9 cellular contexts compared by ENCODE assay signal in genomic region chr11:86524603-86525352, GRCh38.
A peak's percentile ranks its signal among the peaks of the same experiment; 100 is the strongest.
DNase-seq lines count a peak whose midpoint lies in the region; ATAC-seq, FAIRE-seq and TF ChIP-seq lines count a peak whose summit lies in the region.
"Had no signal": no experiment of that assay in that cellular context is flagged by ENCODE, and none has a peak within 500 bp of the region (broad histone marks: within the 10 kb centered on the region; RNA-seq: fewer than 3 reads in every experiment).

No MANE protein-coding gene starts in this region.

- CTCF ChIA-PET in PC-9 (lab: Charles Lee), result interaction anchor here (0.7 kb wide), 1 partner anchor 39 kb away, joined by 4 read pairs; no protein-coding TSS in a partner anchor

- TF ChIP-seq CTCF in PC-9 (conservative IDR thresholded peaks at IDR 0.05) (no peak), epithelial cell of esophagus (IDR thresholded peaks at IDR 0.05; ENCODE audit: insufficient read depth, low read depth, low read length, missing control alignments) (no peak), parathyroid adenoma (IDR thresholded peaks at IDR 0.05) (no peak)

- H3K27me3 ChIP-seq in PC-9 (ENCODE audit: insufficient read depth, low read depth) (no peaks in the 10 kb centered on the region), parathyroid adenoma (ENCODE audit: control insufficient read depth, insufficient read depth, low read length) (no peaks in the 10 kb centered on the region)
- H3K27me3 ChIP-seq: gastrocnemius medialis had no signal

- H3K9ac ChIP-seq in parathyroid adenoma, result no peak overlapping the region

- BruUV-seq in PC-9 (replicated peaks; lab: Mats Ljungman, UMichigan), result TSS peak; percentile 73

- H3K4me3 ChIP-seq in PC-9 (peak overlapping the region; percentile 27; the same call in 1 of the 2 replicates), epithelial cell of esophagus (ENCODE audit: low read length) (no peak overlapping the region), parathyroid adenoma (ENCODE audit: low read depth, low read length) (no peak overlapping the region)
- H3K4me3 ChIP-seq: gastrocnemius medialis had no signal

- H3K9me3 ChIP-seq in PC-9 (ENCODE audit: insufficient read depth, low read depth) (peaks cover 7% of the 10 kb centered on the region), parathyroid adenoma (ENCODE audit: control insufficient read depth, low read length) (no peaks in the 10 kb centered on the region)
- H3K9me3 ChIP-seq: gastrocnemius medialis had no signal

- no peak for TF ChIP-seq POLR2A in H54 (IDR thresholded peaks at IDR 0.05; ENCODE audit: low read depth, low read length)

- peaks cover 30% of the 10 kb centered on the region for H3F3A ChIP-seq in PC-9 (ENCODE audit: insufficient read depth, low read depth)

- H2AFZ ChIP-seq in PC-9 (no peak overlapping the region), parathyroid adenoma (no peak overlapping the region)

- H3K9me2 ChIP-seq in PC-9 (ENCODE audit: insufficient read depth), result no peaks in the 10 kb centered on the region

- H3K4me1 ChIP-seq in PC-9 (replicated peaks; ENCODE audit: insufficient read depth), result peaks cover 37% of the 10 kb centered on the region
- H3K4me1 ChIP-seq in parathyroid adenoma, result peaks cover 17% of the 10 kb centered on the region

- H3K79me2 ChIP-seq in PC-9 (ENCODE audit: low read depth) (0 out of 2 replicates have a peak, but pooled peaks cover 8% of the 10 kb centered on the region), parathyroid adenoma (no peaks in the 10 kb centered on the region)

- H3K27ac ChIP-seq in PC-9 (peak overlapping the region; percentile 94), parathyroid adenoma (peak overlapping the region; percentile 65)

- FAIRE-seq in H54 (lab: Jason Lieb, UNC), result no peak

- H4K20me1 ChIP-seq in PC-9 (ENCODE audit: insufficient read depth), result no peaks in the 10 kb centered on the region

- intact Hi-C loops in PC-9 (cut with micrococcal nuclease; ENCODE audit: unreplicated experiment), result loop anchor here (1.0 to 5.0 kb wide), 12 partner anchors 27 to 293 kb away; no protein-coding TSS in a partner anchor

- H3K4me2 ChIP-seq in PC-9, result peak overlapping the region; percentile 82
- H3K4me2 ChIP-seq in parathyroid adenoma (ENCODE audit: low read length), result peak overlapping the region; percentile 12

- ATAC-seq in HG02678 (IDR thresholded peaks at IDR 0.05; ENCODE audit: unreplicated experiment) (no peak), GM19324 (IDR thresholded peaks at IDR 0.05; ENCODE audit: low FRiP score, unreplicated experiment) (no peak)
- ATAC-seq: gastrocnemius medialis had no signal

- POLR2A ChIA-PET in PC-9 (lab: Charles Lee; ENCODE audit: unreplicated experiment), result interaction anchor here (0.5 to 1.2 kb wide), 3 partner anchors 41 to 144 kb away, joined by 3 to 17 read pairs (median 3); no protein-coding TSS in a partner anchor

- H3K36me3 ChIP-seq in PC-9 (ENCODE audit: low read depth) (no peaks in the 10 kb centered on the region), parathyroid adenoma (ENCODE audit: control insufficient read depth, insufficient read depth, low read length) (no peaks in the 10 kb centered on the region)
- H3K36me3 ChIP-seq: gastrocnemius medialis had no signal

- DNase-seq in DMS53 treated with DMSO at 0.1 percent for 48 hours (lab: John Stamatoyannopoulos, UW; ENCODE audit: unreplicated experiment) (peak; percentile 70), PC-9 (peak; percentile 6 to 83), epithelial cell of esophagus (ENCODE audit: low read depth) (peak; percentile 69), NCI-H2107 treated with DMSO at 0.1 percent for 48 hours (lab: John Stamatoyannopoulos, UW; ENCODE audit: unreplicated experiment) (no peak), H54 (ENCODE audit: insufficient read length, low spot score) (no peak)
- DNase-seq: gastrocnemius medialis had no signal

Comparison
In these comparisons a context has a peak if more than half of its experiments do, and no peak if none do; other contexts are left out.
1. DNase-seq: peak in DMS53 treated with DMSO at 0.1 percent for 48 hours (single experiment), PC-9 (2 of 2) and epithelial cell of esophagus (single experiment); none in NCI-H2107 treated with DMSO at 0.1 percent for 48 hours (single experiment) and H54 (single experiment).